ENCODE assay signal across 2 cellular contexts in the genomic region with DNA sequence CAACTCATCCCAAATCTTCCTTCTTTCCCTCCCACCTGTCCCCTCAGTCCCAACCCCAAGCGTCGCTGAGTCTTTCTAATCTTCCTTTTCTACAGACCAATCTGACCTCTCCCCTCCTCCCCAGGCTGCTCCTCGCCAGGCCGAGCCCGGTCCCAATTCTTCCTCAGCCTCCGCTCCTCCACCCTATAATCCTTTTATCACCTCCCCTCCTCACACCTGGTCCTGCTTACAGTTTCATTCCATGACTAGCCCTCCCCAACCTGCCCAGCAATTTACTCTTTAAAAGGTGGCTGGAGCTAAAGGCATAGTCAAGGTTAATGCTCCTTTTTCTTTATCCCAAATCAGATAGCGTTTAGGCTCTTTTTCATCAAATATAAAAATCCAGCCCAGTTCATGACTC. TPM values are rescaled to one million over a fixed set of nuclear protein-coding genes. Genes with fewer than 3 reads are reported as not detected.
"Had no signal": no experiment of that assay in that cellular context is flagged by ENCODE, and none has a peak within 500 bp of the region (broad histone marks: within the 10 kb centered on the region; RNA-seq: fewer than 3 reads in every experiment).

No MANE protein-coding gene starts in this region.

RNA-seq across cellular contexts. Expression of a gene that starts 52.3 kb away (rescaled TPM):
- total RNA-seq: GM23248, HFFc6 had no signal
- polyA plus RNA-seq: GM23248 had no signal
